Comparison of ENCODE assay signal across 8 cellular contexts in genomic region chr17:7242717-7243576, GRCh38. TPM values are rescaled to one million over a fixed set of nuclear protein-coding genes. Genes with fewer than 3 reads are reported as not detected.
DNase-seq lines count a peak whose midpoint lies in the region; ATAC-seq and TF ChIP-seq lines count a peak whose summit lies in the region.

No MANE protein-coding gene starts in this region.

- ATAC-seq in GM19035 (IDR thresholded peaks at IDR 0.05; ENCODE audit: unreplicated experiment) = peak; percentile 44
- peak; percentile 35 for ATAC-seq in HG03442 (IDR thresholded peaks at IDR 0.05; ENCODE audit: unreplicated experiment)
- peak; percentile 60 to 67 (median 64) for ATAC-seq in right lobe of liver

- peaks cover 0 to 23% (median 8%) of the 10 kb centered on the region in 4 donors for H3K4me1 ChIP-seq in right lobe of liver

- peaks cover 5 to 40% (median 18%) of the 10 kb centered on the region in 4 donors for H3K36me3 ChIP-seq in right lobe of liver

- TF ChIP-seq CTCF in dorsolateral prefrontal cortex (IDR thresholded peaks at IDR 0.05 in 54 of 56, conservative IDR thresholded peaks at IDR 0.05 in 2 of 56; ENCODE audit: low read depth in 1 of 56, partially characterized antibody in 56 of 56) (peak in 28 of 56 donors; percentile 11 to 50 (median 22)), right lobe of liver (IDR thresholded peaks at IDR 0.05) (peak in 2 of 4 donors; percentile 18 to 20)

- peak overlapping the region; percentile 95 to 100 (median 99) for H3K27ac ChIP-seq in dorsolateral prefrontal cortex
- peak overlapping the region; percentile 95 to 99 (median 97) for H3K27ac ChIP-seq in right lobe of liver

- peak overlapping the region; percentile 70 to 100 (median 96) for H3K4me3 ChIP-seq in dorsolateral prefrontal cortex
- peak overlapping the region; percentile 84 to 90 (median 88) for H3K4me3 ChIP-seq in right lobe of liver

- whole genome bisulfite sequencing in right lobe of liver (ENCODE audit: insufficient coverage, low coverage, low lambda C conversion rate, missing lambda C conversion rate) = under 1% methylated on average over 25 of the region's 50 CpGs

- H3K27me3 ChIP-seq in dorsolateral prefrontal cortex = no peaks in the 10 kb centered on the region
- H3K27me3 ChIP-seq in right lobe of liver = no peaks in the 10 kb centered on the region

- no peaks in the 10 kb centered on the region for H3K9me3 ChIP-seq in right lobe of liver

- intact Hi-C loops in dorsolateral prefrontal cortex (cut with DNase I) (loop anchor here (1.0 to 10.0 kb wide), 4 partner anchors 8 to 332 kb away; partner anchors contain the start of genes CD68 (in 1 of the 2), CTDNEP1 (in 1 of the 2), ELP5 (in 1 of the 2) and SENP3 (in 1 of the 2)), right lobe of liver (cut with DNase I) (no loop called here)

- TF ChIP-seq POLR2A in right lobe of liver (IDR thresholded peaks at IDR 0.05) = peak; percentile 72

- DNase-seq in AG08396 (ENCODE audit: low spot score) = peak; percentile 90
- DNase-seq in NCI-H69 (lab: John Stamatoyannopoulos, UW) = peak; percentile 95
- peak; percentile 90 for DNase-seq in activated CD4-positive, alpha-beta T cell treated with anti-CD3 and anti-CD28 coated beads, Interleukin-2, amount 50 U/mL, for 4 hours
- DNase-seq in dorsolateral prefrontal cortex = peak; percentile 90 to 95 (median 92)
- DNase-seq in right lobe of liver = peak; percentile 97
- peak; percentile 92 for DNase-seq in stimulated activated CD4-positive, alpha-beta T cell treated with anti-CD3 and anti-CD28 coated beads, Interleukin-4, amount 100 ng/mL, for 1 hour

RNA-seq across cellular contexts. Expression of gene GABARAP, which starts 0.7 kb away (rescaled TPM):
- total RNA-seq in dorsolateral prefrontal cortex = 100 to 1,000 TPM; 350 to 533 (median 438) TPM
- 100 to 1,000 TPM; 238 to 330 (median 244) TPM for total RNA-seq in right lobe of liver

RNA-seq across cellular contexts. Expression of gene PHF23, which starts 3.7 kb away (rescaled TPM):
- 10 to 100 TPM; 21.3 to 54.1 (median 37.2) TPM for total RNA-seq in dorsolateral prefrontal cortex
- total RNA-seq in right lobe of liver = 10 to 100 TPM; 16.0 to 24.3 (median 18.2) TPM

RNA-seq across cellular contexts. Expression of gene CTDNEP1, which starts 8.6 kb away (rescaled TPM):
- total RNA-seq in dorsolateral prefrontal cortex = 100 to 1,000 TPM in 47 of 120 experiments, 10 to 100 TPM in 73; 77.6 to 126 (median 98.2) TPM
- 10 to 100 TPM; 25.9 to 34.6 (median 31.9) TPM for total RNA-seq in right lobe of liver

RNA-seq across cellular contexts. Expression of gene DVL2, which starts 8.6 kb away (rescaled TPM):
- total RNA-seq in dorsolateral prefrontal cortex (10 to 100 TPM; 31.9 to 83.9 (median 51.7) TPM), right lobe of liver (10 to 100 TPM in 4 of 6 experiments, 1 to 10 TPM in 2; 9.6 to 13.5 (median 12.8) TPM)

RNA-seq across cellular contexts. Expression of gene ELP5, which starts 9.1 kb away (rescaled TPM):
- total RNA-seq in dorsolateral prefrontal cortex (10 to 100 TPM; 25.8 to 51.7 (median 36.8) TPM), right lobe of liver (10 to 100 TPM; 14.2 to 29.6 (median 22.9) TPM)

Comparison
In these comparisons a context has a peak if more than half of its experiments do, and no peak if none do; other contexts are left out.
1. Peak in every context shown above with its lines: DNase-seq, ATAC-seq, H3K4me3 ChIP-seq and H3K27ac ChIP-seq.
2. intact Hi-C loops: an anchor here in dorsolateral prefrontal cortex (1.0 to 10.0 kb wide); none called in right lobe of liver.